ENCODE assay signal across 1 cellular context in the genomic region with DNA sequence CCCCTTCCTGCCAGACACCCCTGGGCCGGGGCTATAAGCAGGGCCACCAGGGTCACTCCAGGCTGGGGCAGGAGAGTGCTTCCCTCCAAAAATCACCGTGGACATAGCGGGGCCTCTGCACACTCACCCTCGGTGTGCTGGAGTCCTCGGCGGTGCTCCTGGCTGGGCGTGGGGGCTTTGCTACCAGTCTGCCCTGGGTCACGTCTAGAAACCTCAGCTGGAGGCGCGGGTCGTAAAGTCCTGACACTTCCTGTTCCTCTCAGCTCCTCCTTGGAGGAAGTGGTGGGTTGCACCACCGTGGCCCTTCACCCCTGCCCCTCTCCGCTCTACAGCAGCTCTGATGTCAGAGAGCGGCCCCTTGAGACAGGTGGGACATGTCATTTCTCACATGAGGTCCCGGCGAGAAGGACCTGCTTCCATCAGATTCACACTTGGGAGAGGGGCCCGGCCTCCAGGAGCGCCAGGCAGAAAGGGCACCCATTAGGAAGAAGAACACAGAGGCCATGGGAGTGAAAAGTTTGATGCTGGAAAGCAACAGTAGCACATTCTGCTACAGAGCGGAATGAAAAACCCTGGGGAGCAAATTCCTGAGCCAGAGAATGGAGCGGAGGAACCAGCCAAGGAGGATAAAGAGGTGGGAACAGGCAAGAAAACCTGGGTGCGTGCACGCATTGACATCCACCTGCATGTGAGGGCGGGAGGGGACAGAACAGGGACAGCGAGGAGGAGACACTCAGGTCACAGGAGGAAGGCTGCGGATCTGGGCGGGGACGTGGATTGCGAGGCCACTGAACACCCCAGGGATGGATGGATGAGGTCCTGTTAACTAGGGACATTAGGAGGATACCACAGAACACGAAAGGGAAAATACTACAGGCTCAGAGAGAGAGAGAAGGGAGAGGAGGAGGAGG.
TF ChIP-seq lines count a peak whose summit lies in the region.

A gene (minus strand): TSS at position 206 of the 911 bp plus-strand sequence. CDS start 10,117 bp downstream, outside the sequence.

TF ChIP-seq in GM12878, 131 proteins besides CTCF, POLR2A, EP300 and RAD21 (continued from another document and continues in another):
- TF ChIP-seq, protein P1, sequence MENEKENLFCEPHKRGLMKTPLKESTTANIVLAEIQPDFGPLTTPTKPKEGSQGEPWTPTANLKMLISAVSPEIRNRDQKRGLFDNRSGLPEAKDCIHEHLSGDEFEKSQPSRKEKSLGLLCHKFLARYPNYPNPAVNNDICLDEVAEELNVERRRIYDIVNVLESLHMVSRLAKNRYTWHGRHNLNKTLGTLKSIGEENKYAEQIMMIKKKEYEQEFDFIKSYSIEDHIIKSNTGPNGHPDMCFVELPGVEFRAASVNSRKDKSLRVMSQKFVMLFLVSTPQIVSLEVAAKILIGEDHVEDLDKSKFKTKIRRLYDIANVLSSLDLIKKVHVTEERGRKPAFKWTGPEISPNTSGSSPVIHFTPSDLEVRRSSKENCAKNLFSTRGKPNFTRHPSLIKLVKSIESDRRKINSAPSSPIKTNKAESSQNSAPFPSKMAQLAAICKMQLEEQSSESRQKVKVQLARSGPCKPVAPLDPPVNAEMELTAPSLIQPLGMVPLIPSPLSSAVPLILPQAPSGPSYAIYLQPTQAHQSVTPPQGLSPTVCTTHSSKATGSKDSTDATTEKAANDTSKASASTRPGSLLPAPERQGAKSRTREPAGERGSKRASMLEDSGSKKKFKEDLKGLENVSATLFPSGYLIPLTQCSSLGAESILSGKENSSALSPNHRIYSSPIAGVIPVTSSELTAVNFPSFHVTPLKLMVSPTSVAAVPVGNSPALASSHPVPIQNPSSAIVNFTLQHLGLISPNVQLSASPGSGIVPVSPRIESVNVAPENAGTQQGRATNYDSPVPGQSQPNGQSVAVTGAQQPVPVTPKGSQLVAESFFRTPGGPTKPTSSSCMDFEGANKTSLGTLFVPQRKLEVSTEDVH (IDR thresholded peaks at IDR 0.05; ENCODE audit: low read depth, partially characterized antibody): no peak
- TF ChIP-seq SIN3A (IDR thresholded peaks at IDR 0.05; ENCODE audit: low read depth, low read length) (peak; percentile 80), POU2F2 (IDR thresholded peaks at IDR 0.05; ENCODE audit: borderline replicate concordance, low read depth, low read length) (no peak), RCOR1 (conservative IDR thresholded peaks at IDR 0.05; ENCODE audit: low read depth, low read length) (0 out of 2 replicates have a peak, but pooled peaks have one; percentile 70), NBN (IDR thresholded peaks at IDR 0.05) (no peak; the same call in 1 of the 2 replicates), SUPT20H (IDR thresholded peaks at IDR 0.05; ENCODE audit: borderline replicate concordance, control insufficient read depth, low read depth, low read length) (no peak), CBFB (IDR thresholded peaks at IDR 0.05; ENCODE audit: low read depth) (no peak), ZNF207 (IDR thresholded peaks at IDR 0.05; ENCODE audit: borderline replicate concordance) (no peak), HCFC1 (IDR thresholded peaks at IDR 0.05; ENCODE audit: low read length) (no peak), STAT1 (conservative IDR thresholded peaks at IDR 0.05) (no peak), POLR2AphosphoS2 (IDR thresholded peaks at IDR 0.05; ENCODE audit: low read depth, low read length) (no peak), RBBP5 (conservative IDR thresholded peaks at IDR 0.05) (no peak), MYC (IDR thresholded peaks at IDR 0.05; ENCODE audit: insufficient read depth, insufficient read length, insufficient replicate concordance, low read length, severe bottlenecking) (no peak), STAT3 (IDR thresholded peaks at IDR 0.05; ENCODE audit: low read depth, low read length) (no peak), WRNIP1 (IDR thresholded peaks at IDR 0.05; ENCODE audit: borderline replicate concordance, low read depth, low read length) (no peak), SIX5 (IDR thresholded peaks at IDR 0.05; ENCODE audit: low read depth, low read length, severe bottlenecking) (no peak), DPF2 (IDR thresholded peaks at IDR 0.05) (0 out of 2 replicates have a peak, but pooled peaks have one; percentile 43), BHLHE40 (IDR thresholded peaks at IDR 0.05; ENCODE audit: borderline replicate concordance in 1 of 2, low read depth in 2 of 2, low read length in 1 of 2) (peak; percentile 40 to 71; a peak in 3 of 4 replicates), CREM (IDR thresholded peaks at IDR 0.05; ENCODE audit: low read depth) (peak; percentile 51; the same call in 1 of the 2 replicates), JUNB (IDR thresholded peaks at IDR 0.05) (no peak), FOXM1 (IDR thresholded peaks at IDR 0.05; ENCODE audit: low read depth, low read length) (no peak), POLR2AphosphoS5 (IDR thresholded peaks at IDR 0.05; ENCODE audit: low read length) (no peak)
- TF ChIP-seq, protein P2, sequence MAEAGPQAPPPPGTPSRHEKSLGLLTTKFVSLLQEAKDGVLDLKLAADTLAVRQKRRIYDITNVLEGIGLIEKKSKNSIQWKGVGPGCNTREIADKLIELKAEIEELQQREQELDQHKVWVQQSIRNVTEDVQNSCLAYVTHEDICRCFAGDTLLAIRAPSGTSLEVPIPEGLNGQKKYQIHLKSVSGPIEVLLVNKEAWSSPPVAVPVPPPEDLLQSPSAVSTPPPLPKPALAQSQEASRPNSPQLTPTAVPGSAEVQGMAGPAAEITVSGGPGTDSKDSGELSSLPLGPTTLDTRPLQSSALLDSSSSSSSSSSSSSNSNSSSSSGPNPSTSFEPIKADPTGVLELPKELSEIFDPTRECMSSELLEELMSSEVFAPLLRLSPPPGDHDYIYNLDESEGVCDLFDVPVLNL (IDR thresholded peaks at IDR 0.05; ENCODE audit: low read depth, low read length): no peak
- TF ChIP-seq, protein P3, sequence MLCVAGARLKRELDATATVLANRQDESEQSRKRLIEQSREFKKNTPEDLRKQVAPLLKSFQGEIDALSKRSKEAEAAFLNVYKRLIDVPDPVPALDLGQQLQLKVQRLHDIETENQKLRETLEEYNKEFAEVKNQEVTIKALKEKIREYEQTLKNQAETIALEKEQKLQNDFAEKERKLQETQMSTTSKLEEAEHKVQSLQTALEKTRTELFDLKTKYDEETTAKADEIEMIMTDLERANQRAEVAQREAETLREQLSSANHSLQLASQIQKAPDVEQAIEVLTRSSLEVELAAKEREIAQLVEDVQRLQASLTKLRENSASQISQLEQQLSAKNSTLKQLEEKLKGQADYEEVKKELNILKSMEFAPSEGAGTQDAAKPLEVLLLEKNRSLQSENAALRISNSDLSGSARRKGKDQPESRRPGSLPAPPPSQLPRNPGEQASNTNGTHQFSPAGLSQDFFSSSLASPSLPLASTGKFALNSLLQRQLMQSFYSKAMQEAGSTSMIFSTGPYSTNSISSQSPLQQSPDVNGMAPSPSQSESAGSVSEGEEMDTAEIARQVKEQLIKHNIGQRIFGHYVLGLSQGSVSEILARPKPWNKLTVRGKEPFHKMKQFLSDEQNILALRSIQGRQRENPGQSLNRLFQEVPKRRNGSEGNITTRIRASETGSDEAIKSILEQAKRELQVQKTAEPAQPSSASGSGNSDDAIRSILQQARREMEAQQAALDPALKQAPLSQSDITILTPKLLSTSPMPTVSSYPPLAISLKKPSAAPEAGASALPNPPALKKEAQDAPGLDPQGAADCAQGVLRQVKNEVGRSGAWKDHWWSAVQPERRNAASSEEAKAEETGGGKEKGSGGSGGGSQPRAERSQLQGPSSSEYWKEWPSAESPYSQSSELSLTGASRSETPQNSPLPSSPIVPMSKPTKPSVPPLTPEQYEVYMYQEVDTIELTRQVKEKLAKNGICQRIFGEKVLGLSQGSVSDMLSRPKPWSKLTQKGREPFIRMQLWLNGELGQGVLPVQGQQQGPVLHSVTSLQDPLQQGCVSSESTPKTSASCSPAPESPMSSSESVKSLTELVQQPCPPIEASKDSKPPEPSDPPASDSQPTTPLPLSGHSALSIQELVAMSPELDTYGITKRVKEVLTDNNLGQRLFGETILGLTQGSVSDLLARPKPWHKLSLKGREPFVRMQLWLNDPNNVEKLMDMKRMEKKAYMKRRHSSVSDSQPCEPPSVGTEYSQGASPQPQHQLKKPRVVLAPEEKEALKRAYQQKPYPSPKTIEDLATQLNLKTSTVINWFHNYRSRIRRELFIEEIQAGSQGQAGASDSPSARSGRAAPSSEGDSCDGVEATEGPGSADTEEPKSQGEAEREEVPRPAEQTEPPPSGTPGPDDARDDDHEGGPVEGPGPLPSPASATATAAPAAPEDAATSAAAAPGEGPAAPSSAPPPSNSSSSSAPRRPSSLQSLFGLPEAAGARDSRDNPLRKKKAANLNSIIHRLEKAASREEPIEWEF (IDR thresholded peaks at IDR 0.05; ENCODE audit: insufficient replicate concordance, low read depth, low read length): no peak
- TF ChIP-seq, protein P4, sequence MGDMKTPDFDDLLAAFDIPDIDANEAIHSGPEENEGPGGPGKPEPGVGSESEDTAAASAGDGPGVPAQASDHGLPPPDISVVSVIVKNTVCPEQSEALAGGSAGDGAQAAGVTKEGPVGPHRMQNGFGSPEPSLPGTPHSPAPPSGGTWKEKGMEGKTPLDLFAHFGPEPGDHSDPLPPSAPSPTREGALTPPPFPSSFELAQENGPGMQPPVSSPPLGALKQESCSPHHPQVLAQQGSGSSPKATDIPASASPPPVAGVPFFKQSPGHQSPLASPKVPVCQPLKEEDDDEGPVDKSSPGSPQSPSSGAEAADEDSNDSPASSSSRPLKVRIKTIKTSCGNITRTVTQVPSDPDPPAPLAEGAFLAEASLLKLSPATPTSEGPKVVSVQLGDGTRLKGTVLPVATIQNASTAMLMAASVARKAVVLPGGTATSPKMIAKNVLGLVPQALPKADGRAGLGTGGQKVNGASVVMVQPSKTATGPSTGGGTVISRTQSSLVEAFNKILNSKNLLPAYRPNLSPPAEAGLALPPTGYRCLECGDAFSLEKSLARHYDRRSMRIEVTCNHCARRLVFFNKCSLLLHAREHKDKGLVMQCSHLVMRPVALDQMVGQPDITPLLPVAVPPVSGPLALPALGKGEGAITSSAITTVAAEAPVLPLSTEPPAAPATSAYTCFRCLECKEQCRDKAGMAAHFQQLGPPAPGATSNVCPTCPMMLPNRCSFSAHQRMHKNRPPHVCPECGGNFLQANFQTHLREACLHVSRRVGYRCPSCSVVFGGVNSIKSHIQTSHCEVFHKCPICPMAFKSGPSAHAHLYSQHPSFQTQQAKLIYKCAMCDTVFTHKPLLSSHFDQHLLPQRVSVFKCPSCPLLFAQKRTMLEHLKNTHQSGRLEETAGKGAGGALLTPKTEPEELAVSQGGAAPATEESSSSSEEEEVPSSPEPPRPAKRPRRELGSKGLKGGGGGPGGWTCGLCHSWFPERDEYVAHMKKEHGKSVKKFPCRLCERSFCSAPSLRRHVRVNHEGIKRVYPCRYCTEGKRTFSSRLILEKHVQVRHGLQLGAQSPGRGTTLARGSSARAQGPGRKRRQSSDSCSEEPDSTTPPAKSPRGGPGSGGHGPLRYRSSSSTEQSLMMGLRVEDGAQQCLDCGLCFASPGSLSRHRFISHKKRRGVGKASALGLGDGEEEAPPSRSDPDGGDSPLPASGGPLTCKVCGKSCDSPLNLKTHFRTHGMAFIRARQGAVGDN (IDR thresholded peaks at IDR 0.05): peak; percentile 82
- TF ChIP-seq, protein P5, sequence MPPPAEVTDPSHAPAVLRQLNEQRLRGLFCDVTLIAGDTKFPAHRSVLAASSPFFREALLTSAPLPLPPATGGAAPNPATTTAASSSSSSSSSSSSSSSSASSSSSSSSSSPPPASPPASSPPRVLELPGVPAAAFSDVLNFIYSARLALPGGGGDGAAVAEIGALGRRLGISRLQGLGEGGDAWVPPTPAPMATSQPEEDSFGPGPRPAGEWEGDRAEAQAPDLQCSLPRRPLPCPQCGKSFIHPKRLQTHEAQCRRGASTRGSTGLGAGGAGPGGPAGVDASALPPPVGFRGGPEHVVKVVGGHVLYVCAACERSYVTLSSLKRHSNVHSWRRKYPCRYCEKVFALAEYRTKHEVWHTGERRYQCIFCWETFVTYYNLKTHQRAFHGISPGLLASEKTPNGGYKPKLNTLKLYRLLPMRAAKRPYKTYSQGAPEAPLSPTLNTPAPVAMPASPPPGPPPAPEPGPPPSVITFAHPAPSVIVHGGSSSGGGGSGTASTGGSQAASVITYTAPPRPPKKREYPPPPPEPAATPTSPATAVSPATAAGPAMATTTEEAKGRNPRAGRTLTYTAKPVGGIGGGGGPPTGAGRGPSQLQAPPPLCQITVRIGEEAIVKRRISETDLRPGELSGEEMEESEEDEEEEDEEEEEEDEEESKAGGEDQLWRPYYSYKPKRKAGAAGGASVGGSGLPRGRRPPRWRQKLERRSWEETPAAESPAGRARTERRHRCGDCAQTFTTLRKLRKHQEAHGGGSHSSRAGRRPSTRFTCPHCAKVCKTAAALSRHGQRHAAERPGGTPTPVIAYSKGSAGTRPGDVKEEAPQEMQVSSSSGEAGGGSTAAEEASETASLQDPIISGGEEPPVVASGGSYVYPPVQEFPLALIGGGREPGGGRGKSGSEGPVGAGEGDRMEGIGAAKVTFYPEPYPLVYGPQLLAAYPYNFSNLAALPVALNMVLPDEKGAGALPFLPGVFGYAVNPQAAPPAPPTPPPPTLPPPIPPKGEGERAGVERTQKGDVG (CRISPR knock-in tag; IDR thresholded peaks at IDR 0.05): no peak
- TF ChIP-seq, protein P6, sequence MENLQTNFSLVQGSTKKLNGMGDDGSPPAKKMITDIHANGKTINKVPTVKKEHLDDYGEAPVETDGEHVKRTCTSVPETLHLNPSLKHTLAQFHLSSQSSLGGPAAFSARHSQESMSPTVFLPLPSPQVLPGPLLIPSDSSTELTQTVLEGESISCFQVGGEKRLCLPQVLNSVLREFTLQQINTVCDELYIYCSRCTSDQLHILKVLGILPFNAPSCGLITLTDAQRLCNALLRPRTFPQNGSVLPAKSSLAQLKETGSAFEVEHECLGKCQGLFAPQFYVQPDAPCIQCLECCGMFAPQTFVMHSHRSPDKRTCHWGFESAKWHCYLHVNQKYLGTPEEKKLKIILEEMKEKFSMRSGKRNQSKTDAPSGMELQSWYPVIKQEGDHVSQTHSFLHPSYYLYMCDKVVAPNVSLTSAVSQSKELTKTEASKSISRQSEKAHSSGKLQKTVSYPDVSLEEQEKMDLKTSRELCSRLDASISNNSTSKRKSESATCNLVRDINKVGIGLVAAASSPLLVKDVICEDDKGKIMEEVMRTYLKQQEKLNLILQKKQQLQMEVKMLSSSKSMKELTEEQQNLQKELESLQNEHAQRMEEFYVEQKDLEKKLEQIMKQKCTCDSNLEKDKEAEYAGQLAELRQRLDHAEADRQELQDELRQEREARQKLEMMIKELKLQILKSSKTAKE (IDR thresholded peaks at IDR 0.05; ENCODE audit: low read depth, poor library complexity, severe bottlenecking): peak; percentile 15
- TF ChIP-seq, protein P7, sequence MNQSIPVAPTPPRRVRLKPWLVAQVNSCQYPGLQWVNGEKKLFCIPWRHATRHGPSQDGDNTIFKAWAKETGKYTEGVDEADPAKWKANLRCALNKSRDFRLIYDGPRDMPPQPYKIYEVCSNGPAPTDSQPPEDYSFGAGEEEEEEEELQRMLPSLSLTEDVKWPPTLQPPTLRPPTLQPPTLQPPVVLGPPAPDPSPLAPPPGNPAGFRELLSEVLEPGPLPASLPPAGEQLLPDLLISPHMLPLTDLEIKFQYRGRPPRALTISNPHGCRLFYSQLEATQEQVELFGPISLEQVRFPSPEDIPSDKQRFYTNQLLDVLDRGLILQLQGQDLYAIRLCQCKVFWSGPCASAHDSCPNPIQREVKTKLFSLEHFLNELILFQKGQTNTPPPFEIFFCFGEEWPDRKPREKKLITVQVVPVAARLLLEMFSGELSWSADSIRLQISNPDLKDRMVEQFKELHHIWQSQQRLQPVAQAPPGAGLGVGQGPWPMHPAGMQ (IDR thresholded peaks at IDR 0.05; ENCODE audit: borderline replicate concordance): no peak
- TF ChIP-seq, protein P8, sequence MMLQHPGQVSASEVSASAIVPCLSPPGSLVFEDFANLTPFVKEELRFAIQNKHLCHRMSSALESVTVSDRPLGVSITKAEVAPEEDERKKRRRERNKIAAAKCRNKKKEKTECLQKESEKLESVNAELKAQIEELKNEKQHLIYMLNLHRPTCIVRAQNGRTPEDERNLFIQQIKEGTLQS (IDR thresholded peaks at IDR 0.05; ENCODE audit: borderline replicate concordance, extremely low read depth, low read depth, low read length): no peak
